In the genomic region with DNA sequence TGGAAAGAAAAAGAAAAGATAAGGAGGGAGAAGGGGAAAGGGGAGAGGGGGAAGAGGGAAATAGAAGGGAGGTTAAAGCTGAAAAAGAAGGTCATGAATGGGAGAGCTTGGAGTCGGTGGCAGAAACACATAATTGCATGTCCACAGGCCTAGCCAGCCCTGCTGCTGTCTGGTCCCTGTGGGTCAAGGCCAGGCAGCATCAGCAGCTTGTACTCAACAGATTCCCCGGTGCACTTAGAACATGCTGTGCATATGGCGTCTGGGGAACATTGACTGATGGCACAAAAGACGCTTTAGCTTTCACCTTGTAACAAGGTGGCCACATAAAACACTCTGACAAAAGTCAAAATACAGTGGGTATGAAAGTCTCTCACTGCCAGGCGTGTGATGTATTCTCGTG, we compare ENCODE assay signal across 22 cellular contexts. TPM values are rescaled to one million over a fixed set of nuclear protein-coding genes. Genes with fewer than 3 reads are reported as not detected.
DNase-seq lines count a peak whose midpoint lies in the region; ATAC-seq, FAIRE-seq and TF ChIP-seq lines count a peak whose summit lies in the region.
"Had no signal": no experiment of that assay in that cellular context is flagged by ENCODE, and none has a peak within 500 bp of the region (broad histone marks: within the 10 kb centered on the region; RNA-seq: fewer than 3 reads in every experiment).

No MANE protein-coding gene starts in this region.

- H3K9me3 ChIP-seq in HepG2 (ENCODE audit: low read length) (no peaks in the 10 kb centered on the region), right lobe of liver (no peaks in the 10 kb centered on the region), adrenal gland (replicated peaks in 1 of 3) (no peaks in the 10 kb centered on the region)
- H3K9me3 ChIP-seq: A549, Caco-2, HAP-1 had no signal

- intact Hi-C loops in HepG2 (cut with micrococcal nuclease; ENCODE audit: unreplicated experiment): no loop called here
- intact Hi-C loops in right lobe of liver (cut with DNase I): no loop called here
- intact Hi-C loops in adrenal gland (cut with DNase I): no loop called here

- no peaks in the 10 kb centered on the region for H4K20me1 ChIP-seq in HepG2 (ENCODE audit: insufficient read depth, low read length)

- POLR2A ChIA-PET in HepG2 (lab: Yijun Ruan, JAX): no interaction called here

- no peaks in the 10 kb centered on the region for H3K79me2 ChIP-seq in HepG2 (ENCODE audit: insufficient read depth, low read length)

- H3K36me3 ChIP-seq in HepG2 (replicated peaks in 1 of 2; ENCODE audit: control insufficient read depth in 1 of 2, insufficient read depth in 2 of 2, low read length in 2 of 2) (peaks cover 21 to 87% of the 10 kb centered on the region in 2 experiments), right lobe of liver (peaks cover 0 to 87% (median 12%) of the 10 kb centered on the region in 4 donors), adrenal gland (replicated peaks in 1 of 2) (peaks cover 0 to 65% of the 10 kb centered on the region in 2 donors)

- H3K27me3 Mint-ChIP-seq in glutamatergic neuron (ENCODE audit: unreplicated experiment): peaks cover 7% of the 10 kb centered on the region
- H3K27me3 Mint-ChIP-seq: CD4-positive, alpha-beta memory T cell had no signal

- no peak overlapping the region for H3K4me2 ChIP-seq in HepG2 (ENCODE audit: low read depth, low read length)
- H3K4me2 ChIP-seq: A549 had no signal

- TF ChIP-seq CTCF in HepG2 (CRISPR knock-in tag; IDR thresholded peaks at IDR 0.05) (no peak), right lobe of liver (IDR thresholded peaks at IDR 0.05) (no peak), adrenal gland (IDR thresholded peaks at IDR 0.05) (no peak), glutamatergic neuron (IDR thresholded peaks at IDR 0.05; ENCODE audit: partially characterized antibody, unreplicated experiment) (no peak)

- no TSS peak for BruUV-seq in HepG2 (replicated peaks; lab: Mats Ljungman, UMichigan)

- CTCF ChIA-PET in HepG2 (lab: Yijun Ruan, JAX; ENCODE audit: low intra/inter-chr PET ratio, low total read pairs): no interaction called here

- WGBS in HepG2 (ENCODE audit: low lambda C conversion rate): 97% methylated on average over 6 of the region's 6 CpGs
- 98% methylated on average over 5 of the region's 6 CpGs for WGBS in right lobe of liver (ENCODE audit: insufficient coverage, low coverage, low lambda C conversion rate, missing lambda C conversion rate)
- 57 to 67% (median 62%) methylated on average over 6 of the region's 6 CpGs for WGBS in adrenal gland, 4 donors

- FAIRE-seq in HepG2 (lab: Jason Lieb, UNC): no peak
- FAIRE-seq: A549, GM12878, GM19239, H54 had no signal

- H3K4me3 ChIP-seq in HepG2 (replicated peaks in 1 of 3; ENCODE audit: insufficient read depth in 1 of 3, low read depth in 2 of 3, low read length in 3 of 3) (no peak overlapping the region), right lobe of liver (no peak overlapping the region), adrenal gland (no peak overlapping the region)
- H3K4me3 ChIP-seq: A549, GM12878, HAP-1 had no signal

- in situ Hi-C loops in HepG2 (cut with HindIII; ENCODE audit: extremely low pct_ligation_motif_present, low pct_unique_long_range_greater_than_20kb): no loop called here

- no peak overlapping the region for H2AFZ ChIP-seq in HepG2 (ENCODE audit: low read length)

- H3K27ac Mint-ChIP-seq in glutamatergic neuron (ENCODE audit: unreplicated experiment): peak overlapping the region; percentile 94
- H3K27ac Mint-ChIP-seq: HFFc6 had no signal

- peaks cover 2% of the 10 kb centered on the region for H3K9me3 Mint-ChIP-seq in glutamatergic neuron (ENCODE audit: unreplicated experiment)
- H3K9me3 Mint-ChIP-seq: CD4-positive, alpha-beta memory T cell; HFFc6 had no signal

- H3K27ac ChIP-seq in HepG2 (ENCODE audit: extremely low read length, insufficient read depth, low read length) (no peak overlapping the region), right lobe of liver (no peak overlapping the region), adrenal gland (no peak overlapping the region)
- H3K27ac ChIP-seq: A549 had no signal

- H3K9ac ChIP-seq in HepG2 (ENCODE audit: insufficient read depth, low read depth, low read length): no peak overlapping the region

- TF ChIP-seq POLR2A in HepG2 (IDR thresholded peaks at IDR 0.05; ENCODE audit: insufficient read depth in 1 of 2, low read depth in 2 of 2, low read length in 2 of 2) (no peak), right lobe of liver (IDR thresholded peaks at IDR 0.05) (no peak), adrenal gland (IDR thresholded peaks at IDR 0.05) (no peak)

- ATAC-seq in HepG2 (no peak), right lobe of liver (no peak), HG03342 (IDR thresholded peaks at IDR 0.05; ENCODE audit: unreplicated experiment) (no peak), HG02970 (IDR thresholded peaks at IDR 0.05; ENCODE audit: low FRiP score, unreplicated experiment) (no peak)
- ATAC-seq: A549, GM12878 had no signal

- no peak for TF ChIP-seq RAD21 in HepG2 (CRISPR knock-in tag; IDR thresholded peaks at IDR 0.05)

- peaks cover 28% of the 10 kb centered on the region for H3K4me1 Mint-ChIP-seq in glutamatergic neuron (ENCODE audit: low read depth, unreplicated experiment)

- H3K27me3 ChIP-seq in HepG2 (ENCODE audit: control insufficient read depth in 1 of 2, insufficient read depth in 2 of 2, low read length in 2 of 2) (no peaks in the 10 kb centered on the region), right lobe of liver (no peaks in the 10 kb centered on the region), adrenal gland (no peaks in the 10 kb centered on the region)

- H3K4me1 ChIP-seq in HepG2 (ENCODE audit: insufficient read depth, low read length) (no peaks in the 10 kb centered on the region), right lobe of liver (no peaks in the 10 kb centered on the region), adrenal gland (replicated peaks in 1 of 2) (no peaks in the 10 kb centered on the region)
- H3K4me1 ChIP-seq: A549, Caco-2, HAP-1 had no signal

- TF ChIP-seq EP300 in HepG2 (IDR thresholded peaks at IDR 0.05; ENCODE audit: low read depth in 2 of 2, low read length in 2 of 2) (no peak), HepG2 (CRISPR knock-in tag; IDR thresholded peaks at IDR 0.05; ENCODE audit: borderline replicate concordance) (no peak)

- H3K36me3 Mint-ChIP-seq in glutamatergic neuron (ENCODE audit: unreplicated experiment): peaks cover 10% of the 10 kb centered on the region

- DNase-seq in HepG2 (ENCODE audit: low spot score) (no peak), right lobe of liver (no peak), adrenal gland (peak in 6 of 7 donors; percentile 43 to 79 (median 70)), glutamatergic neuron (peak; percentile 68), globus pallidus (ENCODE audit: low spot score) (no peak)
- DNase-seq: 8988T; ACHN; AML-193; Caco-2; CD4-positive, alpha-beta memory T cell; DMS153; DND-41; GDM1; GOT3; HFFc6 had no signal

- H3K4me3 Mint-ChIP-seq in glutamatergic neuron (ENCODE audit: unreplicated experiment): peak overlapping the region; percentile 44
- H3K4me3 Mint-ChIP-seq: CD4-positive, alpha-beta memory T cell; HFFc6 had no signal

RNA-seq across cellular contexts. Expression of a gene that starts 25.9 kb away (rescaled TPM):
- total RNA-seq in HepG2 (2016; rRNA removed; fragmentation: Illumina TruSeq; extraction: Trizol) (36.3 and 51.3 TPM in 2 replicates), right lobe of liver (10 to 100 TPM in 4 of 6 experiments, 1 to 10 TPM in 2; 9.0 to 18.7 (median 13.0) TPM), adrenal gland (10 to 100 TPM; 36.3 to 80.1 (median 50.6) TPM), glutamatergic neuron (ENCODE audit: unreplicated experiment) (29.0 TPM)
- 9.3 and 9.7 TPM in 2 replicates for total RNA-seq in HepG2 (2016; cell fraction: cytosol; rRNA removed; fragmentation: Illumina TruSeq; extraction: Trizol; ENCODE audit: low read depth)
- 36.8 and 53.0 TPM in 2 replicates for total RNA-seq in HepG2 (2016; cell fraction: insoluble cytoplasmic fraction; rRNA removed; fragmentation: Illumina TruSeq; extraction: Trizol)
- total RNA-seq in HepG2 (2016; cell fraction: membrane; rRNA removed; fragmentation: Illumina TruSeq; extraction: Trizol): 14.3 and 14.7 TPM in 2 replicates
- 27.7 and 28.8 TPM in 2 replicates for total RNA-seq in HepG2 (2016; cell fraction: nucleus; rRNA removed; fragmentation: Illumina TruSeq; extraction: Trizol)
- polyA plus RNA-seq in HepG2 (2011; rRNA removed) (16.0 and 16.8 TPM in 2 replicates), adrenal gland (10 to 100 TPM; 12.0 to 57.8 (median 16.3) TPM)
- polyA plus RNA-seq in HepG2 (2011; cell fraction: cytosol; rRNA removed): 9.1 and 13.0 TPM in 2 replicates
- polyA plus RNA-seq in HepG2 (2011; cell fraction: nucleus; rRNA removed): 19.2 and 23.7 TPM in 2 replicates
- 18.8 and 23.0 TPM in 2 replicates for polyA plus RNA-seq in HepG2 (2012)
- polyA plus RNA-seq in HepG2 (2016; cell fraction: cytosol; fragmentation: Illumina TruSeq; extraction: Trizol; ENCODE audit: low read depth): 2.2 and 2.3 TPM in 2 replicates
- polyA plus RNA-seq in HepG2 (2016; cell fraction: insoluble cytoplasmic fraction; fragmentation: Illumina TruSeq; extraction: Trizol; ENCODE audit: low read depth): 38.6 and 41.2 TPM in 2 replicates
- 5.1 and 5.8 TPM in 2 replicates for polyA plus RNA-seq in HepG2 (2016; cell fraction: membrane; fragmentation: Illumina TruSeq; extraction: Trizol; ENCODE audit: low read depth)
- polyA plus RNA-seq in HepG2 (2016; cell fraction: nucleus; fragmentation: Illumina TruSeq; extraction: Trizol; ENCODE audit: insufficient read depth, low read depth): 33.5 and 36.2 TPM in 2 replicates
- 12.7 and 22.2 TPM in 2 replicates for polyA minus RNA-seq in HepG2 (2011; rRNA and poly(A)+ RNA removed; ENCODE audit: low replicate concordance)
- polyA minus RNA-seq in HepG2 (2011; cell fraction: cytosol; rRNA and poly(A)+ RNA removed): 15.1 and 16.5 TPM in 2 replicates
- polyA minus RNA-seq in HepG2 (2011; cell fraction: nucleus; rRNA and poly(A)+ RNA removed): 34.5 and 52.2 TPM in 2 replicates

RNA-seq across cellular contexts. Expression of a gene that starts 45.7 kb away (rescaled TPM):
- total RNA-seq in HepG2 (2016; rRNA removed; fragmentation: Illumina TruSeq; extraction: Trizol) (378 and 892 TPM in 2 replicates), right lobe of liver (1,000 to 10,000 TPM; 1,076 to 2,346 (median 1,911) TPM), adrenal gland (100 to 1,000 TPM in 1 of 8 donors, 10 to 100 TPM in 5, 1 to 10 TPM in 2; 6.5 to 103 (median 18.7) TPM), glutamatergic neuron (ENCODE audit: unreplicated experiment) (6.3 TPM)
- 75.9 and 76.7 TPM in 2 replicates for total RNA-seq in HepG2 (2016; cell fraction: cytosol; rRNA removed; fragmentation: Illumina TruSeq; extraction: Trizol; ENCODE audit: low read depth)
- total RNA-seq in HepG2 (2016; cell fraction: insoluble cytoplasmic fraction; rRNA removed; fragmentation: Illumina TruSeq; extraction: Trizol): 368 and 897 TPM in 2 replicates
- total RNA-seq in HepG2 (2016; cell fraction: membrane; rRNA removed; fragmentation: Illumina TruSeq; extraction: Trizol): 150 and 163 TPM in 2 replicates
- 728 and 881 TPM in 2 replicates for total RNA-seq in HepG2 (2016; cell fraction: nucleus; rRNA removed; fragmentation: Illumina TruSeq; extraction: Trizol)
- polyA plus RNA-seq in HepG2 (2011; rRNA removed) (2,071 and 2,729 TPM in 2 replicates), adrenal gland (10 to 100 TPM in 2 of 3 donors, 1 to 10 TPM in 1; 6.3 to 20.9 (median 13.0) TPM)
- polyA plus RNA-seq in HepG2 (2011; cell fraction: cytosol; rRNA removed): 1,947 and 1,991 TPM in 2 replicates
- 1,234 and 1,580 TPM in 2 replicates for polyA plus RNA-seq in HepG2 (2011; cell fraction: nucleus; rRNA removed)
- polyA plus RNA-seq in HepG2 (2012): 1,477 and 1,796 TPM in 2 replicates
- polyA plus RNA-seq in HepG2 (2016; cell fraction: cytosol; fragmentation: Illumina TruSeq; extraction: Trizol; ENCODE audit: low read depth): 105 and 108 TPM in 2 replicates
- 413 and 471 TPM in 2 replicates for polyA plus RNA-seq in HepG2 (2016; cell fraction: insoluble cytoplasmic fraction; fragmentation: Illumina TruSeq; extraction: Trizol; ENCODE audit: low read depth)
- 154 and 159 TPM in 2 replicates for polyA plus RNA-seq in HepG2 (2016; cell fraction: membrane; fragmentation: Illumina TruSeq; extraction: Trizol; ENCODE audit: low read depth)
- polyA plus RNA-seq in HepG2 (2016; cell fraction: nucleus; fragmentation: Illumina TruSeq; extraction: Trizol; ENCODE audit: insufficient read depth, low read depth): 1,282 and 1,316 TPM in 2 replicates
- polyA minus RNA-seq in HepG2 (2011; rRNA and poly(A)+ RNA removed; ENCODE audit: low replicate concordance): 0.94 and 2,464 TPM in 2 replicates
- 761 and 986 TPM in 2 replicates for polyA minus RNA-seq in HepG2 (2011; cell fraction: cytosol; rRNA and poly(A)+ RNA removed)
- polyA minus RNA-seq in HepG2 (2011; cell fraction: nucleus; rRNA and poly(A)+ RNA removed): 279 and 432 TPM in 2 replicates
- total RNA-seq: CD4-positive, alpha-beta memory T cell had no signal
- polyA plus RNA-seq: CD4-positive, alpha-beta memory T cell; GM12878 had no signal

Comparison
In these comparisons a context has a peak if more than half of its experiments do, and no peak if none do; other contexts are left out.
1. DNase-seq: peak in adrenal gland (6 of 7) and glutamatergic neuron (single experiment); none in HepG2 (single experiment), right lobe of liver (0 of 3) and globus pallidus (single experiment).